In the genomic region with DNA sequence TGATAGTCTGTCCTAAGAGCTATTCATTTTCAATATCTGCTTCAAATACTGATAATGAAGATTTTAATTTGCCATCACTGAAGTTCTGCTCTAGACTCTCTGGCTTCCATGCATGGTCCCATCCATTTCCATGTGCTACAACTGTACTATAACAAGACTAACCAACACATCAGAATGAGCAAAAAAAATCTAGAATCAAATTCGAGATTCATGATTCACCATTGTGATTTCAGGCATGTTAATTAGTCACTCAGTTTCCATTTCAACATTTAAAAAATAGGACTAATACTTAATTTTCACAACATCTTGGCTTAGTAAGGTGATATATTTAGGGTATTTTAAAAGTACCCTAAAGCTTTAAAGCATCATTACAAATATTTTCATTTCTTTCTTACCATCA, we compare ENCODE assay signal across 21 cellular contexts. TPM values are rescaled to one million over a fixed set of nuclear protein-coding genes. Genes with fewer than 3 reads are reported as not detected.
DNase-seq lines count a peak whose midpoint lies in the region; ATAC-seq, FAIRE-seq and TF ChIP-seq lines count a peak whose summit lies in the region.
"Had no signal": no experiment of that assay in that cellular context is flagged by ENCODE, and none has a peak within 500 bp of the region (broad histone marks: within the 10 kb centered on the region; RNA-seq: fewer than 3 reads in every experiment).

No MANE protein-coding gene starts in this region.

- no peak overlapping the region for H3K4me2 ChIP-seq in K562 (ENCODE audit: insufficient read depth, low read length)
- H3K4me2 ChIP-seq: A549, KMS-11 had no signal

- H3K9ac ChIP-seq in K562 (ENCODE audit: insufficient read depth in 1 of 2, low read depth in 2 of 2, low read length in 2 of 2), result no peak overlapping the region
- H3K9ac ChIP-seq: KMS-11 had no signal

- DNase-seq in activated CD8-positive, alpha-beta T cell treated with anti-CD3 and anti-CD28 coated beads for 36 hours, result no peak
- no peak for DNase-seq in activated CD8-positive, alpha-beta T cell treated with anti-CD3 and anti-CD28 coated beads, Interleukin-2, amount 10 ng/mL, durations not matched to agents 7 days and 5 days
- DNase-seq in Panc1 (ENCODE audit: low read depth, low spot score) (no peak), K562 (ENCODE audit: extremely low read depth in 1 of 4, low spot score in 3 of 4) (no peak), renal cortical epithelial cell (ENCODE audit: low read depth) (peak; percentile 54), NCI-H526 treated with DMSO at 0.1 percent for 48 hours (lab: John Stamatoyannopoulos, UW) (no peak), HUDEP-2 (lab: John Stamatoyannopoulos, UW; ENCODE audit: unreplicated experiment in 76 of 76) (no peak), GM13976 (ENCODE audit: low spot score) (no peak)
- DNase-seq: brain microvascular endothelial cell; effector memory CD4-positive, alpha-beta T cell; H9; mesenchymal stem cell; NCI-H1436; NCI-H226; sigmoid colon; stimulated activated CD4-positive, alpha-beta T cell treated with anti-CD3 and anti-CD28 coated beads, Interleukin-4, amount 100 ng/mL, for 4 hours; stimulated activated naive CD4-positive, alpha-beta T cell treated with Interleukin-2 at 50 U/mL for 16 hours had no signal

- H3K27ac ChIP-seq in Panc1 (ENCODE audit: low read length) (no peak overlapping the region), K562 (ENCODE audit: extremely low read depth, low read depth, low read length) (peak overlapping the region; percentile 3; the same call in 1 of the 3 replicates)
- H3K27ac ChIP-seq: brain microvascular endothelial cell, KMS-11, vagina, VCaP had no signal

- no peak for TF ChIP-seq RAD21 in K562 (CRISPR knock-in tag; conservative IDR thresholded peaks at IDR 0.05 in 1 of 2, IDR thresholded peaks at IDR 0.05 in 1 of 2)

- H3K36me3 ChIP-seq in Panc1 (ENCODE audit: control insufficient read depth, insufficient read depth, low read length), result no peaks in the 10 kb centered on the region
- peaks cover 15% of the 10 kb centered on the region for H3K36me3 ChIP-seq in K562 (ENCODE audit: control insufficient read depth, insufficient read depth, low read length)
- H3K36me3 ChIP-seq: brain microvascular endothelial cell, sigmoid colon, vagina had no signal

- CTCF ChIA-PET in activated CD8-positive, alpha-beta T cell treated with anti-CD3 and anti-CD28 coated beads for 36 hours (lab: Charles Lee), result interaction anchor here (1.0 to 1.5 kb wide), 3 partner anchors 147 to 173 kb away, joined by 3 to 8 read pairs (median 4); no protein-coding TSS in a partner anchor
- CTCF ChIA-PET in activated CD8-positive, alpha-beta T cell treated with anti-CD3 and anti-CD28 coated beads, Interleukin-2, amount 10 ng/mL, durations not matched to agents 7 days and 5 days (lab: Charles Lee), result interaction anchor here (0.8 to 1.6 kb wide), 5 partner anchors 22 to 245 kb away, joined by 3 to 13 read pairs (median 3); no protein-coding TSS in a partner anchor
- CTCF ChIA-PET in Panc1 (lab: Charles Lee), result no interaction called here
- CTCF ChIA-PET in K562 (lab: Yijun Ruan, JAX; ENCODE audit: low intra/inter-chr PET ratio), result no interaction called here

- TF ChIP-seq EP300 in K562 (IDR thresholded peaks at IDR 0.05; ENCODE audit: low read length), result no peak

- intact Hi-C loops in activated CD8-positive, alpha-beta T cell treated with anti-CD3 and anti-CD28 coated beads for 36 hours (cut with micrococcal nuclease), result loop anchor here (2.0 to 5.0 kb wide), 2 partner anchors 21 to 71 kb away; no protein-coding TSS in a partner anchor
- intact Hi-C loops in Panc1 (cut with micrococcal nuclease; ENCODE audit: unreplicated experiment), result no loop called here
- intact Hi-C loops in K562 (cut with micrococcal nuclease), result loop anchor here (10.0 kb wide), 1 partner anchor 191 kb away; a partner anchor contains a TSS

- TF ChIP-seq POLR2A in K562 (conservative IDR thresholded peaks at IDR 0.05), result no peak

- H3K36me3 Mint-ChIP-seq in activated CD8-positive, alpha-beta T cell treated with anti-CD3 and anti-CD28 coated beads for 36 hours (ENCODE audit: low read depth), result peaks cover 22% of the 10 kb centered on the region
- peaks cover 10% of the 10 kb centered on the region for H3K36me3 Mint-ChIP-seq in activated CD8-positive, alpha-beta T cell treated with anti-CD3 and anti-CD28 coated beads, Interleukin-2, amount 10 ng/mL, durations not matched to agents 7 days and 5 days (ENCODE audit: low read depth)

- H3K9me3 Mint-ChIP-seq in activated CD8-positive, alpha-beta T cell treated with anti-CD3 and anti-CD28 coated beads for 36 hours, result no peaks in the 10 kb centered on the region
- no peaks in the 10 kb centered on the region for H3K9me3 Mint-ChIP-seq in activated CD8-positive, alpha-beta T cell treated with anti-CD3 and anti-CD28 coated beads, Interleukin-2, amount 10 ng/mL, durations not matched to agents 7 days and 5 days (ENCODE audit: insufficient read depth)
- H3K9me3 Mint-ChIP-seq: H9 had no signal

- 39% methylated on average over 1 of the region's 1 CpG for WGBS in K562 (ENCODE audit: insufficient coverage, low coverage, missing lambda C conversion rate)

- peaks cover 35% of the 10 kb centered on the region for H3K4me1 ChIP-seq in Panc1 (ENCODE audit: control insufficient read depth, insufficient read depth, low read length)
- H3K4me1 ChIP-seq in K562 (replicated peaks in 1 of 2; ENCODE audit: control insufficient read depth in 2 of 2, insufficient read depth in 2 of 2, low read length in 2 of 2), result peaks cover 7 to 35% of the 10 kb centered on the region in 2 experiments; a peak in 4 of 5 replicates

- FAIRE-seq in K562 (lab: Jason Lieb, UNC), result no peak

- no peak overlapping the region for H3K4me3 ChIP-seq in Panc1 (ENCODE audit: low read depth in 2 of 2, low read length in 2 of 2)
- no peak overlapping the region for H3K4me3 ChIP-seq in K562
- H3K4me3 ChIP-seq: A549, sigmoid colon, vagina had no signal

- no peak for TF ChIP-seq CTCF in activated CD8-positive, alpha-beta T cell treated with anti-CD3 and anti-CD28 coated beads for 36 hours (IDR thresholded peaks at IDR 0.05)
- TF ChIP-seq CTCF in Panc1 (IDR thresholded peaks at IDR 0.05) (no peak), K562 (IDR thresholded peaks at IDR 0.05 in 2 of 3, conservative IDR thresholded peaks at IDR 0.05 in 1 of 3; ENCODE audit: insufficient read depth in 2 of 3, low read depth in 1 of 3, low read length in 3 of 3) (no peak), GM13976 (IDR thresholded peaks at IDR 0.05; ENCODE audit: borderline replicate concordance, control extremely low read depth, extremely low read depth, insufficient read depth, missing control alignments) (no peak)

- no peak for ATAC-seq in activated CD8-positive, alpha-beta T cell treated with anti-CD3 and anti-CD28 coated beads for 36 hours
- ATAC-seq in activated CD8-positive, alpha-beta T cell treated with anti-CD3 and anti-CD28 coated beads, Interleukin-2, amount 10 ng/mL, durations not matched to agents 7 days and 5 days, result no peak
- ATAC-seq in Panc1 (no peak), K562 (no peak)
- ATAC-seq: A549 had no signal

- in situ Hi-C loops in Panc1 (cut with HindIII; ENCODE audit: low pct_unique_long_range_greater_than_20kb, low sequenced_read_pairs) (no loop called here), K562 (cut with MboI) (no loop called here), GM13976 (cut with MboI; ENCODE audit: low sequenced_read_pairs, unreplicated experiment) (loop anchor here (10.0 kb wide), 1 partner anchor 149 kb away; no protein-coding TSS in a partner anchor)

- POLR2A ChIA-PET in activated CD8-positive, alpha-beta T cell treated with anti-CD3 and anti-CD28 coated beads for 36 hours (lab: Charles Lee), result interaction anchor here (0.6 to 1.3 kb wide), 6 partner anchors 22 to 243 kb away, joined by 3 to 6 read pairs (median 3); a partner anchor contains a TSS
- POLR2A ChIA-PET in activated CD8-positive, alpha-beta T cell treated with anti-CD3 and anti-CD28 coated beads, Interleukin-2, amount 10 ng/mL, durations not matched to agents 7 days and 5 days (lab: Charles Lee), result no interaction called here
- POLR2A ChIA-PET in Panc1 (lab: Charles Lee), result no interaction called here
- POLR2A ChIA-PET in K562 (lab: Yijun Ruan, JAX), result no interaction called here

- H4K20me1 ChIP-seq in K562 (replicated peaks; ENCODE audit: control insufficient read depth, insufficient read depth, low read length), result peaks cover 41% of the 10 kb centered on the region

- H3K27me3 ChIP-seq in Panc1 (ENCODE audit: control insufficient read depth, insufficient read depth, low read length) (no peaks in the 10 kb centered on the region), K562 (ENCODE audit: control insufficient read depth in 2 of 2, insufficient read depth in 2 of 2, low read length in 2 of 2) (no peaks in the 10 kb centered on the region)
- H3K27me3 ChIP-seq: brain microvascular endothelial cell, sigmoid colon, vagina had no signal

- peaks cover 100% of the 10 kb centered on the region for H3K79me2 ChIP-seq in K562 (ENCODE audit: control insufficient read depth, insufficient read depth, low read length)

- peak overlapping the region; percentile 15 for H3K4me3 Mint-ChIP-seq in activated CD8-positive, alpha-beta T cell treated with anti-CD3 and anti-CD28 coated beads for 36 hours
- H3K4me3 Mint-ChIP-seq in activated CD8-positive, alpha-beta T cell treated with anti-CD3 and anti-CD28 coated beads, Interleukin-2, amount 10 ng/mL, durations not matched to agents 7 days and 5 days, result no peak overlapping the region
- H3K4me3 Mint-ChIP-seq: H9 had no signal

- H3K9me1 ChIP-seq in K562 (ENCODE audit: control insufficient read depth, insufficient read depth, low read length), result no peaks in the 10 kb centered on the region

- peak overlapping the region; percentile 92 for H3K27ac Mint-ChIP-seq in activated CD8-positive, alpha-beta T cell treated with anti-CD3 and anti-CD28 coated beads for 36 hours
- no peak overlapping the region for H3K27ac Mint-ChIP-seq in activated CD8-positive, alpha-beta T cell treated with anti-CD3 and anti-CD28 coated beads, Interleukin-2, amount 10 ng/mL, durations not matched to agents 7 days and 5 days
- H3K27ac Mint-ChIP-seq: H9 had no signal

- BruUV-seq in Panc1 (replicated peaks; lab: Mats Ljungman, UMichigan), result TSS peak; percentile 11
- BruUV-seq in K562 (replicated peaks; lab: Mats Ljungman, UMichigan), result no TSS peak

- H3K9me3 ChIP-seq in Panc1 (ENCODE audit: control insufficient read depth, insufficient read depth, low read depth, low read length), result no peaks in the 10 kb centered on the region
- H3K9me3 ChIP-seq in K562 (replicated peaks; ENCODE audit: control insufficient read depth, insufficient read depth, low read depth, low read length), result no peaks in the 10 kb centered on the region
- H3K9me3 ChIP-seq: A549, sigmoid colon, vagina had no signal

- H3K27me3 Mint-ChIP-seq in activated CD8-positive, alpha-beta T cell treated with anti-CD3 and anti-CD28 coated beads for 36 hours, result no peaks in the 10 kb centered on the region
- H3K27me3 Mint-ChIP-seq in activated CD8-positive, alpha-beta T cell treated with anti-CD3 and anti-CD28 coated beads, Interleukin-2, amount 10 ng/mL, durations not matched to agents 7 days and 5 days (ENCODE audit: low read depth), result no peaks in the 10 kb centered on the region

- no peak overlapping the region for H2AFZ ChIP-seq in K562 (ENCODE audit: low read depth, low read length)

- peaks cover 87% of the 10 kb centered on the region for H3K4me1 Mint-ChIP-seq in activated CD8-positive, alpha-beta T cell treated with anti-CD3 and anti-CD28 coated beads for 36 hours (ENCODE audit: low read depth)
- H3K4me1 Mint-ChIP-seq in activated CD8-positive, alpha-beta T cell treated with anti-CD3 and anti-CD28 coated beads, Interleukin-2, amount 10 ng/mL, durations not matched to agents 7 days and 5 days (ENCODE audit: low read depth), result peaks cover 77% of the 10 kb centered on the region

RNA-seq across cellular contexts. Expression of a gene that starts 22.8 kb away (rescaled TPM):
- total RNA-seq in activated CD8-positive, alpha-beta T cell treated with anti-CD3 and anti-CD28 coated beads for 36 hours, result 10 to 100 TPM; 57.5 to 61.2 TPM
- 100 to 1,000 TPM; 110 to 115 TPM for total RNA-seq in activated CD8-positive, alpha-beta T cell treated with anti-CD3 and anti-CD28 coated beads, Interleukin-2, amount 10 ng/mL, durations not matched to agents 7 days and 5 days
- total RNA-seq in Panc1 (2021; ENCODE audit: unreplicated experiment) (153 TPM), K562 (2014; rRNA removed) (230 and 307 TPM in 2 replicates), K562 (2014; rRNA removed; fragmentation: Illumina TruSeq; extraction: Trizol) (340 and 386 TPM in 2 replicates), K562 (2015; rRNA removed; fragmentation: Illumina TruSeq; extraction: Trizol) (269 and 309 TPM in 2 replicates), K562 (2021) (281 and 340 TPM in 2 replicates), renal cortical epithelial cell (580 and 632 TPM in 2 replicates)
- polyA plus RNA-seq in Panc1 (2012; ENCODE audit: insufficient read length), result 91.7 TPM
- total RNA-seq in K562 (2011; cell fraction: chromatin; rRNA removed; ENCODE audit: low replicate concordance), result 475 and 1,498 TPM in 2 replicates
- total RNA-seq in K562 (2011; cell fraction: nucleolus; rRNA removed), result 202 and 279 TPM in 2 replicates
- 517 and 758 TPM in 2 replicates for total RNA-seq in K562 (2011; cell fraction: nucleoplasm; rRNA removed)
- polyA plus RNA-seq in K562 (2011; rRNA removed) (681 and 990 TPM in 2 replicates), K562 (2014; fragmentation: Illumina TruSeq; extraction: Trizol) (445 and 542 TPM in 2 replicates), K562 (2014; fragmentation: Nextera tagmentation; extraction: Ambion mirVana) (100 to 1,000 TPM in 1 of 2 experiments, 10 to 100 TPM in 1; 41.3 to 129 TPM), K562 (2014; rRNA removed) (304 TPM in 2 replicates)
- 509 and 566 TPM in 2 replicates for polyA plus RNA-seq in K562 (2011; cell fraction: cytosol; rRNA removed)
- polyA plus RNA-seq in K562 (2011; cell fraction: nucleus; rRNA removed), result 499 and 568 TPM in 2 replicates
- 259 and 286 TPM in 2 replicates for polyA plus RNA-seq in K562 (2012)
- 1,181 and 1,573 TPM in 2 replicates for polyA minus RNA-seq in K562 (2011; rRNA and poly(A)+ RNA removed)
- polyA minus RNA-seq in K562 (2011; cell fraction: cytosol; rRNA and poly(A)+ RNA removed), result 387 and 658 TPM in 2 replicates
- polyA minus RNA-seq in K562 (2011; cell fraction: nucleus; rRNA and poly(A)+ RNA removed), result 394 and 431 TPM in 2 replicates

Comparison
In these comparisons a context has a peak if more than half of its experiments do, and no peak if none do; other contexts are left out.
1. CTCF ChIA-PET loops: an anchor here in activated CD8-positive, alpha-beta T cell treated with anti-CD3 and anti-CD28 coated beads for 36 hours (1.0 to 1.5 kb wide) and activated CD8-positive, alpha-beta T cell treated with anti-CD3 and anti-CD28 coated beads, Interleukin-2, amount 10 ng/mL, durations not matched to agents 7 days and 5 days (0.8 to 1.6 kb wide); none called in Panc1 and K562.